In the genomic region with DNA sequence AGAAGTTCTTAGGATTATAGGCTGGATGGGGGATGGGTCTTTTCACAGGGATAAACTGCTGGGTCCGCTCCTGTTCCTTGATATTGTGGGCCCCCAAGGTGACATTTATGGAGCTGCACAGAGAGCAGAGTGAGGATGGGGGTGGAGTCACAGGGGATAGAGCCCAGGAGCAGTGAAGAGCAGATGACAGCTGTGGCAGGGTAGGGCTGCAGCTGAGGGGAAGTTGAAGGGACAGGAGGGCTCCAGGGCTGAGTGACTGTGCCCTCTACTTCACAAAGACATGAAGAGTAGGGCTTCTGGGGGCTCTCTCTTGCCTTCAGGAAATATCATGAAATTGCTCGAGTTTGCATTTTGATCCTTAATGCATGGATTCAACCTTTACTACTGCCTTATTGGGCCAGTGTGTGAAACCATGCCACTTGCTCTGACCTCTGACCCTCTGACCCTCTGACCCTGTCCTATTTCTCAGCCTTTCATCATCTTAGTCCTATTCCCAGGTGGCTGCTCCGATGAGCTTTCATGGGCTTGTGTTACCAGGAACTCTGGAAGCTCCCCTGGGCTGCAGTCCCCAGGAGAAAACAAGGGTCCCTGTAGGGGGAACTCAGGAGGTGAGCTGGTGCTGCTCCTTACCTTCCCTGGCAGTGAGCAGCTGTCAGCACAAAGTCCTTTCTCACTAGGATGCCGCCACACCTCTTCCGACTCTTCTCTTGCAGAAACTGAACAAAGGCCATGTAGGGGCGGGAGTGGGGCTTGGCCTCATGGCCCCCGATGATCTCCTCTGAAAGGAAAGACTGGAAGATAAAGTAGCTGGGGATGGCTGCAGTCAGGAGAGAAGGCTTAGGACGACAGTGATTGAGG, we compare ENCODE assay signal across 1 cellular context.
TF ChIP-seq lines count a peak whose summit lies in the region.

No MANE protein-coding gene starts in this region.

TF ChIP-seq in HepG2, 621 proteins besides CTCF, POLR2A, EP300 and RAD21 (continued from another document):
- no peak for TF ChIP-seq AFF4 (CRISPR knock-in tag; IDR thresholded peaks at IDR 0.05)
- peak in 1 of 2 experiments; percentile 73; a peak in 1 of 4 replicates for TF ChIP-seq NR2F1 (CRISPR knock-in tag; IDR thresholded peaks at IDR 0.05)
- TF ChIP-seq ZNF878 (CRISPR knock-in tag; IDR thresholded peaks at IDR 0.05), result no peak
- TF ChIP-seq, protein P1, sequence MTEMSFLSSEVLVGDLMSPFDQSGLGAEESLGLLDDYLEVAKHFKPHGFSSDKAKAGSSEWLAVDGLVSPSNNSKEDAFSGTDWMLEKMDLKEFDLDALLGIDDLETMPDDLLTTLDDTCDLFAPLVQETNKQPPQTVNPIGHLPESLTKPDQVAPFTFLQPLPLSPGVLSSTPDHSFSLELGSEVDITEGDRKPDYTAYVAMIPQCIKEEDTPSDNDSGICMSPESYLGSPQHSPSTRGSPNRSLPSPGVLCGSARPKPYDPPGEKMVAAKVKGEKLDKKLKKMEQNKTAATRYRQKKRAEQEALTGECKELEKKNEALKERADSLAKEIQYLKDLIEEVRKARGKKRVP (CRISPR knock-in tag; IDR thresholded peaks at IDR 0.05), result peak in 1 of 2 experiments; percentile 83; a peak in 2 of 4 replicates
- no peak for TF ChIP-seq ARID2 (CRISPR knock-in tag; IDR thresholded peaks at IDR 0.05; ENCODE audit: borderline replicate concordance)
- no peak for TF ChIP-seq ZNF577 (CRISPR knock-in tag; IDR thresholded peaks at IDR 0.05; ENCODE audit: borderline replicate concordance, low read depth)
- no peak for TF ChIP-seq MIER2 (CRISPR knock-in tag; IDR thresholded peaks at IDR 0.05)
